In the genomic region with DNA sequence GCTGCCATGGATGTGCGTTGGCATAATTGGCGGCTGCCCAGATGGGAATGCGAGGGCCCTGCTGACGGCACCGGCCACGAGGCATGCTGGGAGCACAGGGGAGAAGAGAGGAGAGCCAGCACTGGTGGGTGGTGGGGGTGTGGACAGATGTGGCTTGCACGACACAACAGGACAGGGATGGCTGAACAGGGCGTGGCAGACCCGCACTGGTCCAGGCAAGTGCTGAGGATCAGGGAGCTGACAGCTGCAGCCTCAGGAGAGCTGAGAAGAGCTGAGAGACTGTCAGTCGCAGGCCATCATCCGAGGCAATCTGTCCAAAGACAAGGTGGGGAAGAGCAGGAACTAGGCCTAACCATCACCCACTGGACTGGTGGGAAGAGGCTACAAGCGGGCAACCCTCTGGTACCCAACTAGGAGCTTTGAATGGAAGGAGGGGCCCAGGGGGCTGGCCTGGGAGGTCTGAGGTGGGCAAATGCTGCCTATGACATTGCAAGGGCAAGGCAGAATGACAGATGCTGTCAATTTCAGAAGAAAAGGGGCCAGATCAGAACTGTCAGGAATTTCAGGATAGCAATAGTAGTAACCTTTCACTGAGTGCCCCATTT, we compare ENCODE assay signal across 12 cellular contexts. TPM values are rescaled to one million over a fixed set of nuclear protein-coding genes. Genes with fewer than 3 reads are reported as not detected.
DNase-seq lines count a peak whose midpoint lies in the region; ATAC-seq lines count a peak whose summit lies in the region.
"Had no signal": no experiment of that assay in that cellular context is flagged by ENCODE, and none has a peak within 500 bp of the region (broad histone marks: within the 10 kb centered on the region; RNA-seq: fewer than 3 reads in every experiment).

No MANE protein-coding gene starts in this region.

- ATAC-seq in activated T-helper 17 cell treated with anti-CD3 and anti-CD28 coated beads, Interleukin-2, amount 50 U/mL, for 72 hours (replicated peaks) = no peak
- ATAC-seq in HG02759 (IDR thresholded peaks at IDR 0.05; ENCODE audit: unreplicated experiment) = no peak
- ATAC-seq in HG02678 (IDR thresholded peaks at IDR 0.05; ENCODE audit: unreplicated experiment) = no peak

- peak overlapping the region; percentile 52 for H4K8ac ChIP-seq in mesenchymal stem cell (ENCODE audit: low read length)

- H3K4ac ChIP-seq in mesenchymal stem cell (ENCODE audit: low read depth in 1 of 2, low read length in 2 of 2) = no peak overlapping the region

- H3K27ac Mint-ChIP-seq in activated T-helper 17 cell treated with anti-CD3 and anti-CD28 coated beads, Interleukin-2, amount 50 U/mL, for 72 hours = no peak overlapping the region

- H3K9me3 Mint-ChIP-seq in activated T-helper 17 cell treated with anti-CD3 and anti-CD28 coated beads, Interleukin-2, amount 50 U/mL, for 72 hours = no peaks in the 10 kb centered on the region

- peaks cover 52% of the 10 kb centered on the region for H3K79me2 ChIP-seq in ACC112 (ENCODE audit: control insufficient read depth, insufficient read depth, low read length, unreplicated experiment)

- H3K27ac ChIP-seq in ACC112 (ENCODE audit: low read depth, low read length) (no peak overlapping the region), mesenchymal stem cell (ENCODE audit: low read length, poor library complexity, severe bottlenecking) (no peak overlapping the region)
- H3K27ac ChIP-seq: SJSA1 had no signal

- H3K4me3 Mint-ChIP-seq in activated T-helper 17 cell treated with anti-CD3 and anti-CD28 coated beads, Interleukin-2, amount 50 U/mL, for 72 hours = peak overlapping the region; percentile 97

- in situ Hi-C loops in HAP-1 (cut with MboI; ENCODE audit: low sequenced_read_pairs) = loop anchor here (25.0 kb wide), 1 partner anchor 415 kb away; a partner anchor contains a TSS

- no peak overlapping the region for H2BK12ac ChIP-seq in mesenchymal stem cell (ENCODE audit: low read length in 2 of 2)

- no peaks in the 10 kb centered on the region for H3K27me3 ChIP-seq in ACC112 (ENCODE audit: insufficient read depth, low read length)
- H3K27me3 ChIP-seq in HAP-1 (ENCODE audit: low read depth) = no peaks in the 10 kb centered on the region
- H3K27me3 ChIP-seq in mesenchymal stem cell (ENCODE audit: control insufficient read depth in 1 of 2, insufficient read depth in 1 of 2, low read length in 2 of 2) = no peaks in the 10 kb centered on the region
- H3K27me3 ChIP-seq: esophagus squamous epithelium, SJSA1 had no signal

- no peak overlapping the region for H3K18ac ChIP-seq in mesenchymal stem cell (ENCODE audit: low read depth in 1 of 2, low read length in 2 of 2)

- 95% methylated on average over 12 of the region's 12 CpGs for WGBS in mesenchymal stem cell

- H2BK120ac ChIP-seq in mesenchymal stem cell (ENCODE audit: low read depth, low read length) = no peak overlapping the region

- no peak overlapping the region for H3K23ac ChIP-seq in mesenchymal stem cell (ENCODE audit: low read length in 2 of 2)

- H4K91ac ChIP-seq in mesenchymal stem cell (ENCODE audit: low read length) = peak overlapping the region; percentile 64

- H2AK5ac ChIP-seq in mesenchymal stem cell (ENCODE audit: low read length, severe bottlenecking) = no peak overlapping the region

- H3K4me1 Mint-ChIP-seq in activated T-helper 17 cell treated with anti-CD3 and anti-CD28 coated beads, Interleukin-2, amount 50 U/mL, for 72 hours = peaks cover 27% of the 10 kb centered on the region

- peaks cover 29% of the 10 kb centered on the region for H3K36me3 Mint-ChIP-seq in activated T-helper 17 cell treated with anti-CD3 and anti-CD28 coated beads, Interleukin-2, amount 50 U/mL, for 72 hours (ENCODE audit: low read depth)

- no peak overlapping the region for H2BK15ac ChIP-seq in mesenchymal stem cell (ENCODE audit: low read depth, poor library complexity, severe bottlenecking)

- no peak overlapping the region for H3K4me2 ChIP-seq in mesenchymal stem cell (ENCODE audit: low read length, poor library complexity, severe bottlenecking)

- H3K9ac ChIP-seq in mesenchymal stem cell (ENCODE audit: low read length) = peak overlapping the region; percentile 96

- no peaks in the 10 kb centered on the region for H3K27me3 Mint-ChIP-seq in activated T-helper 17 cell treated with anti-CD3 and anti-CD28 coated beads, Interleukin-2, amount 50 U/mL, for 72 hours

- H2AFZ ChIP-seq in ACC112 (ENCODE audit: low read length, unreplicated experiment) = no peak overlapping the region
- H2AFZ ChIP-seq in mesenchymal stem cell (ENCODE audit: low read depth, low read length) = no peak overlapping the region

- peaks cover 6% of the 10 kb centered on the region for H3K4me1 ChIP-seq in ACC112 (ENCODE audit: control insufficient read depth, insufficient read depth, low read length, unreplicated experiment)
- peaks cover 10% of the 10 kb centered on the region; the same call in 1 of the 2 replicates for H3K4me1 ChIP-seq in HAP-1
- H3K4me1 ChIP-seq in mesenchymal stem cell (ENCODE audit: control insufficient read depth, insufficient read depth, low read depth, low read length) = peaks cover 54% of the 10 kb centered on the region

- H3K79me1 ChIP-seq in mesenchymal stem cell (replicated peaks; ENCODE audit: low read length, poor library complexity, severe bottlenecking) = peaks cover 34% of the 10 kb centered on the region

- no peak for DNase-seq in HAP-1 (ENCODE audit: low spot score in 2 of 2)
- DNase-seq in mesenchymal stem cell = no peak
- DNase-seq in GM19238 (ENCODE audit: insufficient read length, low spot score) = no peak
- DNase-seq in midbrain (lab: John Stamatoyannopoulos, UW) = no peak
- DNase-seq: COR-L47, esophagus squamous epithelium, NCI-H1436 treated with DMSO at 0.1 percent for 48 hours had no signal

- peak overlapping the region; percentile 94 for H3K4me3 ChIP-seq in ACC112 (ENCODE audit: low read depth, low read length)
- peak overlapping the region; percentile 83; the same call in 1 of the 2 replicates for H3K4me3 ChIP-seq in HAP-1
- no peak overlapping the region for H3K4me3 ChIP-seq in mesenchymal stem cell (ENCODE audit: insufficient read depth in 1 of 2, low read depth in 1 of 2, low read length in 2 of 2)

- H3K14ac ChIP-seq in mesenchymal stem cell (ENCODE audit: low read length in 2 of 2) = no peak overlapping the region

- no peaks in the 10 kb centered on the region for H3K9me3 ChIP-seq in HAP-1
- H3K9me3 ChIP-seq in mesenchymal stem cell (ENCODE audit: control insufficient read depth, low read length) = no peaks in the 10 kb centered on the region
- H3K9me3 ChIP-seq: esophagus squamous epithelium, SJSA1 had no signal

- no peak overlapping the region for H2BK5ac ChIP-seq in mesenchymal stem cell (ENCODE audit: low read depth, low read length, poor library complexity, severe bottlenecking)

- H3K36me3 ChIP-seq in ACC112 (ENCODE audit: insufficient read depth, low read length) = peaks cover 5% of the 10 kb centered on the region; the same call in 1 of the 2 replicates
- H3K36me3 ChIP-seq in HAP-1 (replicated peaks) = peaks cover 32% of the 10 kb centered on the region
- H3K36me3 ChIP-seq in mesenchymal stem cell (ENCODE audit: control insufficient read depth in 1 of 2, insufficient read depth in 2 of 2, low read depth in 1 of 2, low read length in 2 of 2) = peaks cover 27 to 37% of the 10 kb centered on the region in 2 experiments

RNA-seq across cellular contexts. Expression of a gene that starts 2.4 kb away (rescaled TPM):
- total RNA-seq in activated T-helper 17 cell treated with anti-CD3 and anti-CD28 coated beads, Interleukin-2, amount 50 U/mL, for 72 hours = 10 to 100 TPM; 10.8 to 14.4 TPM
- 3.9 TPM for polyA plus RNA-seq in mesenchymal stem cell (2013, experiment 1 of 2)
- polyA plus RNA-seq in mesenchymal stem cell (2013, experiment 2 of 2) = 3.9 TPM

RNA-seq across cellular contexts. Expression of a gene that starts 2.4 kb away (rescaled TPM):
- 10 to 100 TPM; 13.0 to 16.4 TPM for total RNA-seq in activated T-helper 17 cell treated with anti-CD3 and anti-CD28 coated beads, Interleukin-2, amount 50 U/mL, for 72 hours
- 6.4 TPM for polyA plus RNA-seq in mesenchymal stem cell (2013, experiment 1 of 2)
- polyA plus RNA-seq in mesenchymal stem cell (2013, experiment 2 of 2) = 7.2 TPM

Comparison
In these comparisons a context has a peak if more than half of its experiments do, and no peak if none do; other contexts are left out.
1. H3K4me3 ChIP-seq: peak in ACC112 (single experiment) and HAP-1 (single experiment); none in mesenchymal stem cell (0 of 2).